2 cellular contexts compared by ENCODE assay signal in genomic region chr10:125039354-125039769, GRCh38.
TF ChIP-seq lines count a peak whose summit lies in the region.

No MANE protein-coding gene starts in this region.

TF ChIP-seq in A549, 52 proteins besides CTCF, POLR2A, EP300 and RAD21 (continued from another document):
- TF ChIP-seq PHF8 (IDR thresholded peaks at IDR 0.05; ENCODE audit: borderline replicate concordance, low read depth) (no peak), RFX5 (IDR thresholded peaks at IDR 0.05) (no peak), ZSCAN20 (CRISPR knock-in tag; IDR thresholded peaks at IDR 0.05) (no peak), CBX8 (IDR thresholded peaks at IDR 0.05) (no peak), SREBF2 (IDR thresholded peaks at IDR 0.05) (no peak)
- TF ChIP-seq, protein P1, sequence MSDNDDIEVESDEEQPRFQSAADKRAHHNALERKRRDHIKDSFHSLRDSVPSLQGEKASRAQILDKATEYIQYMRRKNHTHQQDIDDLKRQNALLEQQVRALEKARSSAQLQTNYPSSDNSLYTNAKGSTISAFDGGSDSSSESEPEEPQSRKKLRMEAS (IDR thresholded peaks at IDR 0.05) = no peak
- TF ChIP-seq, protein P2, sequence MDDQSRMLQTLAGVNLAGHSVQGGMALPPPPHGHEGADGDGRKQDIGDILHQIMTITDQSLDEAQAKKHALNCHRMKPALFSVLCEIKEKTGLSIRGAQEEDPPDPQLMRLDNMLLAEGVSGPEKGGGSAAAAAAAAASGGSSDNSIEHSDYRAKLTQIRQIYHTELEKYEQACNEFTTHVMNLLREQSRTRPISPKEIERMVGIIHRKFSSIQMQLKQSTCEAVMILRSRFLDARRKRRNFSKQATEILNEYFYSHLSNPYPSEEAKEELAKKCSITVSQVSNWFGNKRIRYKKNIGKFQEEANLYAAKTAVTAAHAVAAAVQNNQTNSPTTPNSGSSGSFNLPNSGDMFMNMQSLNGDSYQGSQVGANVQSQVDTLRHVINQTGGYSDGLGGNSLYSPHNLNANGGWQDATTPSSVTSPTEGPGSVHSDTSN (IDR thresholded peaks at IDR 0.05) = no peak

TF ChIP-seq in IMR-90, 13 proteins besides CTCF, POLR2A, EP300 and RAD21:
- TF ChIP-seq SMC3 (IDR thresholded peaks at IDR 0.05; ENCODE audit: low read depth, low read length) = no peak
- no peak for TF ChIP-seq RFX5 (IDR thresholded peaks at IDR 0.05; ENCODE audit: low read depth, low read length)
- TF ChIP-seq MXI1 (IDR thresholded peaks at IDR 0.05; ENCODE audit: borderline replicate concordance, low read depth, low read length) = no peak
- TF ChIP-seq CEBPB (IDR thresholded peaks at IDR 0.05; ENCODE audit: low read depth, low read length) = no peak
- TF ChIP-seq FOS (IDR thresholded peaks at IDR 0.05; ENCODE audit: low read depth, low read length) = no peak
- TF ChIP-seq CHD1 (IDR thresholded peaks at IDR 0.05; ENCODE audit: low read depth, low read length) = no peak
